9 cellular contexts compared by ENCODE assay signal in genomic region chr6:119444642-119445557, GRCh38.
DNase-seq lines count a peak whose midpoint lies in the region; ATAC-seq, FAIRE-seq and TF ChIP-seq lines count a peak whose summit lies in the region.
"Had no signal": no experiment of that assay in that cellular context is flagged by ENCODE, and none has a peak within 500 bp of the region (broad histone marks: within the 10 kb centered on the region; RNA-seq: fewer than 3 reads in every experiment).

No MANE protein-coding gene starts in this region.

- WGBS in mammary epithelial cell (ENCODE audit: low coverage, missing lambda C conversion rate): 92% methylated on average over 4 of the region's 4 CpGs

- H3K79me2 ChIP-seq in mammary epithelial cell (ENCODE audit: insufficient read depth, low read length): no peaks in the 10 kb centered on the region

- dilution Hi-C loops in mammary epithelial cell (cut with HindIII; ENCODE audit: low sequenced_read_pairs): no loop called here

- H2AFZ ChIP-seq in mammary epithelial cell (ENCODE audit: low read depth, low read length): no peak overlapping the region

- BruUV-seq in mammary epithelial cell (replicated peaks; lab: Mats Ljungman, UMichigan): no TSS peak

- TF ChIP-seq POLR2A in GM12892 (IDR thresholded peaks at IDR 0.05; ENCODE audit: low read depth, low read length): no peak

- H3K36me3 ChIP-seq in mammary epithelial cell (ENCODE audit: insufficient read depth, low read length): no peaks in the 10 kb centered on the region

- peaks cover 5% of the 10 kb centered on the region for H3K4me1 ChIP-seq in mammary epithelial cell (ENCODE audit: insufficient read depth, low read length)

- no peak for FAIRE-seq in GM12892 (lab: Jason Lieb, UNC)
- FAIRE-seq: small intestine had no signal

- DNase-seq in GM12892 (ENCODE audit: insufficient read length) (peak; percentile 8), amniotic epithelial cell (ENCODE audit: low read depth) (peak; percentile 17), NOMO-1 (lab: John Stamatoyannopoulos, UW; ENCODE audit: unreplicated experiment in 2 of 2) (no peak), mammary epithelial cell (no peak), SIG-M5 treated with dmso at 0.1 percent for 504 hours (lab: John Stamatoyannopoulos, UW; ENCODE audit: unreplicated experiment) (no peak), OCI-M2 (lab: John Stamatoyannopoulos, UW; ENCODE audit: unreplicated experiment) (no peak)
- DNase-seq: small intestine had no signal

- intact Hi-C loops in mammary epithelial cell (cut with micrococcal nuclease): no loop called here

- no peaks in the 10 kb centered on the region for H3K27me3 ChIP-seq in mammary epithelial cell (ENCODE audit: insufficient read depth, low read length)

- H3K9me3 ChIP-seq in mammary epithelial cell (replicated peaks; ENCODE audit: insufficient read depth, low read length): no peaks in the 10 kb centered on the region

- CTCF ChIA-PET in mammary epithelial cell (lab: Charles Lee; ENCODE audit: low non-redundant PET): no interaction called here

- no peak overlapping the region for H3K4me2 ChIP-seq in mammary epithelial cell (ENCODE audit: insufficient read depth, low read depth, low read length)

- no peaks in the 10 kb centered on the region for H4K20me1 ChIP-seq in mammary epithelial cell (ENCODE audit: insufficient read depth, low read length)

- in situ Hi-C loops in mammary epithelial cell (cut with MboI; ENCODE audit: low sequenced_read_pairs in 2 of 2): no loop called here

- H3K4me3 ChIP-seq in mammary epithelial cell (replicated peaks in 1 of 3; ENCODE audit: insufficient read depth in 1 of 3, low read depth in 2 of 3, low read length in 3 of 3): no peak overlapping the region

- H3K27ac ChIP-seq in mammary epithelial cell (ENCODE audit: insufficient read depth, low read depth, low read length): no peak overlapping the region

- peak; percentile 50 for ATAC-seq in GM21381 (IDR thresholded peaks at IDR 0.05; ENCODE audit: unreplicated experiment)
- ATAC-seq in HG03108 (IDR thresholded peaks at IDR 0.05; ENCODE audit: unreplicated experiment): peak; percentile 41

- H3K9ac ChIP-seq in mammary epithelial cell (ENCODE audit: insufficient read depth, low read length): no peak overlapping the region

- no peak for TF ChIP-seq CTCF in mammary epithelial cell (conservative IDR thresholded peaks at IDR 0.05 in 1 of 2, IDR thresholded peaks at IDR 0.05 in 1 of 2; ENCODE audit: extremely low read depth in 1 of 2, insufficient read depth in 1 of 2, low read depth in 1 of 2, low read length in 2 of 2)

Comparison
In these comparisons a context has a peak if more than half of its experiments do, and no peak if none do; other contexts are left out.
1. DNase-seq: peak in GM12892 (single experiment) and amniotic epithelial cell (single experiment); none in NOMO-1 (0 of 2), mammary epithelial cell (single experiment), SIG-M5 treated with dmso at 0.1 percent for 504 hours (single experiment) and OCI-M2 (single experiment).